9 cellular contexts compared by ENCODE assay signal in the genomic region with DNA sequence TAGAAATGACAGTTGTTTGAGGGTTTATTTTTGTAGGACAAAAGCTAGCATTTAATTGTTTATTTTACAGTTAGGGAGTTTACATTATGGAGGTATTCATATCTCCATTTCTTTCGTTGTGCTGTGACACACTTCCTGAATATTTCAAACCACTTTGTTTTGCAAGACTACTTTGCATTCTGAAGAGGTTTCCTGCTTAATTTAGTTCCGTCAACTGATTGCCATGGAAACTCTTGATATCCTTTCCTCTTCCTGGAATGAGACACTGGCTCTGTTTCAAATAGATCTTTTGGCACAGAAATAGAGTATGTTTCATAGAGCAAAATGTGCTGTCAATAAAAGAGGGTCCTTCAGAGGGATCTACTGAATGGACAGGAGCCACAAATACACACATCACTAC.
DNase-seq lines count a peak whose midpoint lies in the region; ATAC-seq and TF ChIP-seq lines count a peak whose summit lies in the region.
"Had no signal": no experiment of that assay in that cellular context is flagged by ENCODE, and none has a peak within 500 bp of the region (broad histone marks: within the 10 kb centered on the region; RNA-seq: fewer than 3 reads in every experiment).

No MANE protein-coding gene starts in this region.

- ATAC-seq in activated naive CD8-positive, alpha-beta T cell treated with anti-CD3 and anti-CD28 coated beads, Interleukin-2, amount 10 ng/mL, durations not matched to agents 7 days and 5 days (ENCODE audit: low read depth) = peak; percentile 51
- ATAC-seq in upper lobe of right lung = peak; percentile 76
- no peak for ATAC-seq in stimulated activated naive CD8-positive, alpha-beta T cell treated with anti-CD3 and anti-CD28 coated beads, Interleukin-15, Interleukin-2, amounts not matched to agents 100 U/mL and 50 U/mL, for 24 hours

- TF ChIP-seq CTCF in left ventricle myocardium inferior (IDR thresholded peaks at IDR 0.05; ENCODE audit: borderline replicate concordance) (no peak), upper lobe of right lung (IDR thresholded peaks at IDR 0.05) (no peak)

- H3K36me3 ChIP-seq in left ventricle myocardium inferior = no peaks in the 10 kb centered on the region
- no peaks in the 10 kb centered on the region for H3K36me3 ChIP-seq in upper lobe of right lung

- peaks cover 16% of the 10 kb centered on the region for H3K36me3 Mint-ChIP-seq in activated naive CD8-positive, alpha-beta T cell treated with anti-CD3 and anti-CD28 coated beads, Interleukin-2, amount 10 ng/mL, durations not matched to agents 7 days and 5 days
- H3K36me3 Mint-ChIP-seq in activated naive CD8-positive, alpha-beta T cell treated with anti-CD3 and anti-CD28 coated beads for 36 hours = no peaks in the 10 kb centered on the region

- H3K4me3 ChIP-seq in left ventricle myocardium inferior = no peak overlapping the region
- H3K4me3 ChIP-seq in upper lobe of right lung = no peak overlapping the region

- peaks cover 39% of the 10 kb centered on the region for H3K4me1 Mint-ChIP-seq in activated naive CD8-positive, alpha-beta T cell treated with anti-CD3 and anti-CD28 coated beads, Interleukin-2, amount 10 ng/mL, durations not matched to agents 7 days and 5 days
- H3K4me1 Mint-ChIP-seq in activated naive CD8-positive, alpha-beta T cell treated with anti-CD3 and anti-CD28 coated beads for 36 hours = peaks cover 18% of the 10 kb centered on the region

- peak overlapping the region; percentile 41 for H3K4me3 Mint-ChIP-seq in activated naive CD8-positive, alpha-beta T cell treated with anti-CD3 and anti-CD28 coated beads, Interleukin-2, amount 10 ng/mL, durations not matched to agents 7 days and 5 days
- no peak overlapping the region for H3K4me3 Mint-ChIP-seq in activated naive CD8-positive, alpha-beta T cell treated with anti-CD3 and anti-CD28 coated beads for 36 hours

- intact Hi-C loops in left ventricle myocardium inferior (cut with micrococcal nuclease) = no loop called here
- intact Hi-C loops in upper lobe of right lung (cut with DNase I) = no loop called here

- H3K9me3 Mint-ChIP-seq in activated naive CD8-positive, alpha-beta T cell treated with anti-CD3 and anti-CD28 coated beads, Interleukin-2, amount 10 ng/mL, durations not matched to agents 7 days and 5 days = peaks cover 2% of the 10 kb centered on the region
- no peaks in the 10 kb centered on the region for H3K9me3 Mint-ChIP-seq in activated naive CD8-positive, alpha-beta T cell treated with anti-CD3 and anti-CD28 coated beads for 36 hours

- H3K27me3 ChIP-seq in left ventricle myocardium inferior (ENCODE audit: low read depth) (no peaks in the 10 kb centered on the region), upper lobe of right lung (no peaks in the 10 kb centered on the region)

- no peak for DNase-seq in activated naive CD8-positive, alpha-beta T cell treated with anti-CD3 and anti-CD28 coated beads, Interleukin-2, amount 10 ng/mL, durations not matched to agents 7 days and 5 days
- no peak for DNase-seq in activated naive CD8-positive, alpha-beta T cell treated with anti-CD3 and anti-CD28 coated beads for 36 hours
- DNase-seq in SKM-1 (lab: John Stamatoyannopoulos, UW; ENCODE audit: unreplicated experiment) (peak; percentile 65), left ventricle myocardium inferior (no peak), upper lobe of right lung (no peak), NCI-H1417 treated with DMSO at 0.1 percent for 48 hours (lab: John Stamatoyannopoulos, UW) (no peak), GM19240 (ENCODE audit: insufficient read length, low spot score) (no peak)
- no peak for DNase-seq in stimulated activated naive CD8-positive, alpha-beta T cell treated with anti-CD3 and anti-CD28 coated beads, Interleukin-15, Interleukin-2, amounts not matched to agents 100 U/mL and 50 U/mL, for 24 hours
- DNase-seq: NCI-H2171 treated with DMSO at 0.1 percent for 48 hours had no signal

- peak overlapping the region; percentile 73 for H3K27ac Mint-ChIP-seq in activated naive CD8-positive, alpha-beta T cell treated with anti-CD3 and anti-CD28 coated beads, Interleukin-2, amount 10 ng/mL, durations not matched to agents 7 days and 5 days
- no peak overlapping the region for H3K27ac Mint-ChIP-seq in activated naive CD8-positive, alpha-beta T cell treated with anti-CD3 and anti-CD28 coated beads for 36 hours

- H3K4me1 ChIP-seq in left ventricle myocardium inferior = peaks cover 33% of the 10 kb centered on the region
- H3K4me1 ChIP-seq in upper lobe of right lung = peaks cover 51% of the 10 kb centered on the region

- peaks cover 6% of the 10 kb centered on the region for H3K27me3 Mint-ChIP-seq in activated naive CD8-positive, alpha-beta T cell treated with anti-CD3 and anti-CD28 coated beads, Interleukin-2, amount 10 ng/mL, durations not matched to agents 7 days and 5 days
- peaks cover 12% of the 10 kb centered on the region for H3K27me3 Mint-ChIP-seq in activated naive CD8-positive, alpha-beta T cell treated with anti-CD3 and anti-CD28 coated beads for 36 hours

- POLR2A ChIA-PET in activated naive CD8-positive, alpha-beta T cell treated with anti-CD3 and anti-CD28 coated beads, Interleukin-2, amount 10 ng/mL, durations not matched to agents 7 days and 5 days (lab: Charles Lee) = interaction anchor here (1.9 kb wide), 1 partner anchor 257 kb away, joined by 5 read pairs; the partner anchor contains the start of gene AHR

- H3K9me3 ChIP-seq in left ventricle myocardium inferior (replicated peaks) = no peaks in the 10 kb centered on the region
- no peaks in the 10 kb centered on the region for H3K9me3 ChIP-seq in upper lobe of right lung

- H3K27ac ChIP-seq in left ventricle myocardium inferior (replicated peaks) (peak overlapping the region; percentile 58), upper lobe of right lung (peak overlapping the region; percentile 55)
